ENCODE assay signal across 22 cellular contexts in genomic region chr13:106260352-106260751, GRCh38.
"Had no signal": no experiment of that assay in that cellular context is flagged by ENCODE, and none has a peak within 500 bp of the region (broad histone marks: within the 10 kb centered on the region; RNA-seq: fewer than 3 reads in every experiment).

No MANE protein-coding gene starts in this region.

- ATAC-seq: foreskin keratinocyte, gastroesophageal sphincter, heart left ventricle, left cardiac atrium, left lung, left ventricle myocardium superior, lower lobe of right lung had no signal

- H3K4me1 ChIP-seq: esophagus muscularis mucosa, foreskin keratinocyte, gastroesophageal sphincter, heart left ventricle, left lung, lower lobe of right lung had no signal

- H3K36me3 ChIP-seq: esophagus muscularis mucosa, gastroesophageal sphincter, heart left ventricle, left lung, lower lobe of right lung had no signal

- H3K4me3 ChIP-seq: coronary artery, dorsolateral prefrontal cortex, esophagus muscularis mucosa, gastroesophageal sphincter, heart left ventricle, hepatocyte, left lung, lower lobe of right lung had no signal

- H3K27ac ChIP-seq: coronary artery, dorsolateral prefrontal cortex, esophagus muscularis mucosa, foreskin keratinocyte, gastroesophageal sphincter, heart left ventricle, hepatocyte, left lung, lower lobe of right lung had no signal

- H3K27me3 ChIP-seq: dorsolateral prefrontal cortex, esophagus muscularis mucosa, foreskin keratinocyte, gastroesophageal sphincter, heart left ventricle, hepatocyte, left lung had no signal

- H3K4me1 Mint-ChIP-seq: immature natural killer cell, mesothelial cell of epicardium had no signal

- H3K4me3 Mint-ChIP-seq: immature natural killer cell, mesothelial cell of epicardium had no signal

- FAIRE-seq: colon, endothelial cell of umbilical vein, frontal cortex had no signal

- DNase-seq: dermis blood vessel endothelial cell; dorsolateral prefrontal cortex; effector CD4-positive, alpha-beta T cell; effector memory CD4-positive, alpha-beta T cell; foreskin keratinocyte; heart left ventricle; hypothalamus; immature natural killer cell; islet precursor cell; left cardiac atrium; left ventricle myocardium superior; lower lobe of right lung; mesenchymal stem cell had no signal

- H3K27ac Mint-ChIP-seq: immature natural killer cell, mesothelial cell of epicardium had no signal

- H3K9me3 ChIP-seq: lower lobe of right lung had no signal

- H3K36me3 Mint-ChIP-seq: immature natural killer cell, mesothelial cell of epicardium had no signal
